ENCODE assay signal across 1 cellular context in the genomic region with DNA sequence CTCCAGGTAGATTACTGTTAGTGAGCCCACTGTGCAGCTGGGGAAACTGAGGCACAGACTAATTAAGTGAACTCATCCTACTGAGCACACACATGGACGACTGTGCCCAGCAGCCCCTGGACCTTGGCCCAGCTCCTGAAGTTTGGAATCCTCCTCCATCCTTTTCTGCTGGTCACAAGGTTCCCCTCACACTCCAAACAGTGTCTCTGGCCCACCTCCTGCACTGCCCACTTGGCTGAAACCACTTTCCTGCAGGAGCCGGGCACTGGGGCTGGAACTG.
TF ChIP-seq lines count a peak whose summit lies in the region.

No MANE protein-coding gene starts in this region.

TF ChIP-seq in H1, 55 proteins besides CTCF, POLR2A, EP300 and RAD21:
- TF ChIP-seq BRCA1 (IDR thresholded peaks at IDR 0.05; ENCODE audit: low read depth, low read length), result no peak
- no peak for TF ChIP-seq RFX5 (IDR thresholded peaks at IDR 0.05; ENCODE audit: borderline replicate concordance, low read depth, low read length)
- TF ChIP-seq NANOG (IDR thresholded peaks at IDR 0.05; ENCODE audit: insufficient read depth, low read depth, low read length, poor library complexity, severe bottlenecking), result no peak
- no peak for TF ChIP-seq CHD2 (IDR thresholded peaks at IDR 0.05; ENCODE audit: low read length)
- no peak for TF ChIP-seq RNF2 (IDR thresholded peaks at IDR 0.05; ENCODE audit: borderline replicate concordance, low read depth, low read length, missing control alignments, poor library complexity, severe bottlenecking)
- TF ChIP-seq TAF7 (optimal IDR thresholded peaks at IDR 0.05; ENCODE audit: borderline replicate concordance, low read depth, low read length), result no peak
- no peak for TF ChIP-seq YY1 (IDR thresholded peaks at IDR 0.05; ENCODE audit: low read depth, low read length)
- no peak for TF ChIP-seq JUN (IDR thresholded peaks at IDR 0.05; ENCODE audit: low read depth, low read length)
- no peak for TF ChIP-seq KDM4A (IDR thresholded peaks at IDR 0.05; ENCODE audit: low read depth, low read length, severe bottlenecking)
- no peak for TF ChIP-seq TBP (IDR thresholded peaks at IDR 0.05; ENCODE audit: low read depth, low read length)
- no peak for TF ChIP-seq FOSL1 (IDR thresholded peaks at IDR 0.05; ENCODE audit: insufficient read depth, low read depth, low read length)
- TF ChIP-seq RBBP5 (IDR thresholded peaks at IDR 0.05; ENCODE audit: borderline replicate concordance, low read depth, low read length), result no peak
- no peak for TF ChIP-seq SRF (IDR thresholded peaks at IDR 0.05; ENCODE audit: low read depth, low read length)
